ENCODE assay signal across 12 cellular contexts in genomic region chr17:75392559-75392958, GRCh38. TPM values are rescaled to one million over a fixed set of nuclear protein-coding genes. Genes with fewer than 3 reads are reported as not detected.
DNase-seq lines count a peak whose midpoint lies in the region; ATAC-seq and TF ChIP-seq lines count a peak whose summit lies in the region.
"Had no signal": no experiment of that assay in that cellular context is flagged by ENCODE, and none has a peak within 500 bp of the region (broad histone marks: within the 10 kb centered on the region; RNA-seq: fewer than 3 reads in every experiment).

No MANE protein-coding gene starts in this region.

- peaks cover 31% of the 10 kb centered on the region for H3K4me1 ChIP-seq in HUES64 (ENCODE audit: insufficient read depth, low read length)

- H3K36me3 Mint-ChIP-seq in chondrocyte (ENCODE audit: low read depth), result peaks cover 2% of the 10 kb centered on the region
- peaks cover 0 to 6% of the 10 kb centered on the region in 2 donors for H3K36me3 Mint-ChIP-seq in naive B cell

- peak overlapping the region; percentile 73; the same call in 1 of the 2 replicates for H3K9ac ChIP-seq in HUES64 (ENCODE audit: low read depth, low read length)
- H3K9ac ChIP-seq: parathyroid adenoma had no signal

- WGBS in HUES64, result 42% methylated on average over 3 of the region's 3 CpGs

- H3K4me3 Mint-ChIP-seq in chondrocyte (ENCODE audit: unreplicated experiment), result peak overlapping the region; percentile 89
- peak overlapping the region in 5 of 8 donors; percentile 44 to 97 (median 88) for H3K4me3 Mint-ChIP-seq in naive B cell

- H3K9me3 ChIP-seq in AG04450 (ENCODE audit: control insufficient read depth, insufficient read depth, low read length), result no peaks in the 10 kb centered on the region
- H3K9me3 ChIP-seq in HUES64 (ENCODE audit: insufficient read depth, low read depth, low read length), result no peaks in the 10 kb centered on the region

- H3K27ac Mint-ChIP-seq in chondrocyte (ENCODE audit: unreplicated experiment) (peak overlapping the region; percentile 96), naive B cell (peak overlapping the region in 3 of 6 donors; percentile 33 to 81 (median 49))

- peaks cover 25% of the 10 kb centered on the region for H3K36me3 ChIP-seq in HUES64 (ENCODE audit: insufficient read depth, low read length)

- H3K4me3 ChIP-seq in AG04450 (ENCODE audit: low read depth, low read length) (peak overlapping the region; percentile 80), HUES64 (ENCODE audit: low read length) (peak overlapping the region; percentile 93)

- H3K27me3 ChIP-seq in AG04450 (ENCODE audit: control insufficient read depth, insufficient read depth, low read length) (no peaks in the 10 kb centered on the region), HUES64 (ENCODE audit: insufficient read depth, low read length) (no peaks in the 10 kb centered on the region)

- H3K27ac ChIP-seq in AG04450 (ENCODE audit: low read depth, low read length), result no peak overlapping the region
- H3K27ac ChIP-seq in HUES64 (ENCODE audit: low read depth, low read length), result no peak overlapping the region

- H3K9me3 Mint-ChIP-seq in chondrocyte (ENCODE audit: low read depth) (no peaks in the 10 kb centered on the region), naive B cell (no peaks in the 10 kb centered on the region)

- H3K4me1 Mint-ChIP-seq in chondrocyte (ENCODE audit: low read depth) (peaks cover 54% of the 10 kb centered on the region), naive B cell (peaks cover 70 to 90% (median 86%) of the 10 kb centered on the region in 3 donors)

- POLR2A ChIA-PET in AG04450 (lab: Yijun Ruan, JAX) (interaction anchor here (0.6 to 2.1 kb wide), 4 partner anchors 10 to 29 kb away, joined by 3 to 12 read pairs (median 6); partner anchors contain the start of gene GRB2), HEK293T (lab: Yijun Ruan, JAX) (interaction anchor here (0.6 to 3.7 kb wide), 9 partner anchors 9 to 131 kb away, joined by 3 to 39 read pairs (median 15); partner anchors contain the start of genes GGA3, GRB2, MIF4GD and MRPS7)

- DNase-seq in AG04450 (ENCODE audit: low read depth, low spot score) (no peak), chondrocyte (ENCODE audit: low spot score) (no peak), naive B cell (no peak), HEK293T (ENCODE audit: extremely low spot score) (no peak)
- DNase-seq: activated CD4-positive, alpha-beta T cell treated with anti-CD3 and anti-CD28 coated beads, Interleukin-2, amount 50 U/mL, for 4 hours; NCI-H748 treated with DMSO at 0.1 percent for 48 hours; stimulated activated naive CD8-positive, alpha-beta T cell treated with anti-CD3 and anti-CD28 coated beads, Interleukin-15, Interleukin-2, amounts not matched to agents 100 U/mL and 50 U/mL, for 24 hours had no signal

- H3K27me3 Mint-ChIP-seq in chondrocyte (ENCODE audit: low read depth) (no peaks in the 10 kb centered on the region), naive B cell (no peaks in the 10 kb centered on the region)

- no peak for TF ChIP-seq CTCF in AG04450 (IDR thresholded peaks at IDR 0.05; ENCODE audit: low read depth, low read length)
- no peak for TF ChIP-seq CTCF in chondrocyte (IDR thresholded peaks at IDR 0.05)

- CTCF ChIA-PET in AG04450 (lab: Charles Lee), result interaction anchor here (1.3 to 1.7 kb wide), 3 partner anchors 69 to 191 kb away, joined by 3 to 6 read pairs (median 3); no protein-coding TSS in a partner anchor
- CTCF ChIA-PET in HEK293T (lab: Yijun Ruan, JAX), result interaction anchor here (1.0 to 1.2 kb wide), 3 partner anchors 11 to 70 kb away, joined by 3 to 8 read pairs (median 3); no protein-coding TSS in a partner anchor

- ATAC-seq in naive B cell (ENCODE audit: low read depth in 2 of 2) (no peak), GM21737 (IDR thresholded peaks at IDR 0.05; ENCODE audit: unreplicated experiment) (no peak), HG02852 (IDR thresholded peaks at IDR 0.05; ENCODE audit: unreplicated experiment) (no peak), GM18909 (IDR thresholded peaks at IDR 0.05; ENCODE audit: poor library complexity, unreplicated experiment) (no peak)
- ATAC-seq: stimulated activated naive CD8-positive, alpha-beta T cell treated with anti-CD3 and anti-CD28 coated beads, Interleukin-15, Interleukin-2, amounts not matched to agents 100 U/mL and 50 U/mL, for 24 hours had no signal

TF ChIP-seq in HEK293T, 16 proteins besides CTCF, POLR2A, EP300 and RAD21:
- no peak for TF ChIP-seq FOXK2 (IDR thresholded peaks at IDR 0.05)
- no peak for TF ChIP-seq SP1 (IDR thresholded peaks at IDR 0.05)
- TF ChIP-seq L3MBTL2 (conservative IDR thresholded peaks at IDR 0.05), result no peak
- TF ChIP-seq NFRKB (IDR thresholded peaks at IDR 0.05), result no peak
- TF ChIP-seq SUZ12 (IDR thresholded peaks at IDR 0.05), result no peak

RNA-seq across cellular contexts. Expression of gene GRB2, which starts 12.9 kb away (rescaled TPM):
- polyA plus RNA-seq in AG04450 (2011; rRNA removed) (53.9 and 63.8 TPM in 2 replicates), naive B cell (ENCODE audit: low read depth in 6 of 6) (100 to 1,000 TPM; 281 to 361 (median 305) TPM)
- 23.5 and 26.7 TPM in 2 replicates for polyA minus RNA-seq in AG04450 (2011; rRNA and poly(A)+ RNA removed)
- 58.3 TPM for polyA plus RNA-seq in HUES64 (2013, experiment 1 of 2)
- polyA plus RNA-seq in HUES64 (2013, experiment 2 of 2), result 53.7 TPM
- total RNA-seq in chondrocyte, result 73.9 to 83.7 TPM (median 79.4 TPM) in 3 replicates
